In the genomic region with DNA sequence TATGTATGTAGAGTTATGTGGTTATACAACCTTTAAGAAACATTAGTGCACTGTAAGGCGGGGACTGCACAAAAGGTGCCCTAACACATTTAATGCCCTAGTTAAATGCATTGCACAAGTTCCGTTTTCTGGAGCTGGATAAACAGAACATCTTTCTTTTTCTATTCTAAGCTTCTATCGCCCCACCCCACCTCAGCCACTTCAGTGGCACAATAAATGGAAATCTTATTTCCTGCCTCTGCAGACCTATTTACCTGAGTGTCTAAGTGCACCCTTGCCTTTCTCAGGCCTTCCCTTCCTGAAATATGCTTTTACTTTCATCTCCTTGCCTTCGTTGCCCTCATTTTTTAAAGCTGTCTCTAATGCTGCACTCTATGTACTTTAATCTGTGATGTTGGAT, we compare ENCODE assay signal across 1 cellular context.
TF ChIP-seq lines count a peak whose summit lies in the region.

No MANE protein-coding gene starts in this region.

TF ChIP-seq in SK-N-SH, 30 proteins besides CTCF, POLR2A, EP300 and RAD21 (continued from another document):
- TF ChIP-seq, protein P1, sequence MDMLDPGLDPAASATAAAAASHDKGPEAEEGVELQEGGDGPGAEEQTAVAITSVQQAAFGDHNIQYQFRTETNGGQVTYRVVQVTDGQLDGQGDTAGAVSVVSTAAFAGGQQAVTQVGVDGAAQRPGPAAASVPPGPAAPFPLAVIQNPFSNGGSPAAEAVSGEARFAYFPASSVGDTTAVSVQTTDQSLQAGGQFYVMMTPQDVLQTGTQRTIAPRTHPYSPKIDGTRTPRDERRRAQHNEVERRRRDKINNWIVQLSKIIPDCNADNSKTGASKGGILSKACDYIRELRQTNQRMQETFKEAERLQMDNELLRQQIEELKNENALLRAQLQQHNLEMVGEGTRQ (IDR thresholded peaks at IDR 0.05; ENCODE audit: borderline replicate concordance, low read depth, low read length), result no peak
- TF ChIP-seq TEAD4 (IDR thresholded peaks at IDR 0.05; ENCODE audit: borderline replicate concordance, insufficient read depth) (no peak), FOXJ3 (CRISPR knock-in tag; IDR thresholded peaks at IDR 0.05) (no peak)
- TF ChIP-seq, protein P2, sequence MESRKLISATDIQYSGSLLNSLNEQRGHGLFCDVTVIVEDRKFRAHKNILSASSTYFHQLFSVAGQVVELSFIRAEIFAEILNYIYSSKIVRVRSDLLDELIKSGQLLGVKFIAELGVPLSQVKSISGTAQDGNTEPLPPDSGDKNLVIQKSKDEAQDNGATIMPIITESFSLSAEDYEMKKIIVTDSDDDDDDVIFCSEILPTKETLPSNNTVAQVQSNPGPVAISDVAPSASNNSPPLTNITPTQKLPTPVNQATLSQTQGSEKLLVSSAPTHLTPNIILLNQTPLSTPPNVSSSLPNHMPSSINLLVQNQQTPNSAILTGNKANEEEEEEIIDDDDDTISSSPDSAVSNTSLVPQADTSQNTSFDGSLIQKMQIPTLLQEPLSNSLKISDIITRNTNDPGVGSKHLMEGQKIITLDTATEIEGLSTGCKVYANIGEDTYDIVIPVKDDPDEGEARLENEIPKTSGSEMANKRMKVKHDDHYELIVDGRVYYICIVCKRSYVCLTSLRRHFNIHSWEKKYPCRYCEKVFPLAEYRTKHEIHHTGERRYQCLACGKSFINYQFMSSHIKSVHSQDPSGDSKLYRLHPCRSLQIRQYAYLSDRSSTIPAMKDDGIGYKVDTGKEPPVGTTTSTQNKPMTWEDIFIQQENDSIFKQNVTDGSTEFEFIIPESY (IDR thresholded peaks at IDR 0.05; ENCODE audit: borderline replicate concordance, low read depth), result no peak
- TF ChIP-seq, protein P3, sequence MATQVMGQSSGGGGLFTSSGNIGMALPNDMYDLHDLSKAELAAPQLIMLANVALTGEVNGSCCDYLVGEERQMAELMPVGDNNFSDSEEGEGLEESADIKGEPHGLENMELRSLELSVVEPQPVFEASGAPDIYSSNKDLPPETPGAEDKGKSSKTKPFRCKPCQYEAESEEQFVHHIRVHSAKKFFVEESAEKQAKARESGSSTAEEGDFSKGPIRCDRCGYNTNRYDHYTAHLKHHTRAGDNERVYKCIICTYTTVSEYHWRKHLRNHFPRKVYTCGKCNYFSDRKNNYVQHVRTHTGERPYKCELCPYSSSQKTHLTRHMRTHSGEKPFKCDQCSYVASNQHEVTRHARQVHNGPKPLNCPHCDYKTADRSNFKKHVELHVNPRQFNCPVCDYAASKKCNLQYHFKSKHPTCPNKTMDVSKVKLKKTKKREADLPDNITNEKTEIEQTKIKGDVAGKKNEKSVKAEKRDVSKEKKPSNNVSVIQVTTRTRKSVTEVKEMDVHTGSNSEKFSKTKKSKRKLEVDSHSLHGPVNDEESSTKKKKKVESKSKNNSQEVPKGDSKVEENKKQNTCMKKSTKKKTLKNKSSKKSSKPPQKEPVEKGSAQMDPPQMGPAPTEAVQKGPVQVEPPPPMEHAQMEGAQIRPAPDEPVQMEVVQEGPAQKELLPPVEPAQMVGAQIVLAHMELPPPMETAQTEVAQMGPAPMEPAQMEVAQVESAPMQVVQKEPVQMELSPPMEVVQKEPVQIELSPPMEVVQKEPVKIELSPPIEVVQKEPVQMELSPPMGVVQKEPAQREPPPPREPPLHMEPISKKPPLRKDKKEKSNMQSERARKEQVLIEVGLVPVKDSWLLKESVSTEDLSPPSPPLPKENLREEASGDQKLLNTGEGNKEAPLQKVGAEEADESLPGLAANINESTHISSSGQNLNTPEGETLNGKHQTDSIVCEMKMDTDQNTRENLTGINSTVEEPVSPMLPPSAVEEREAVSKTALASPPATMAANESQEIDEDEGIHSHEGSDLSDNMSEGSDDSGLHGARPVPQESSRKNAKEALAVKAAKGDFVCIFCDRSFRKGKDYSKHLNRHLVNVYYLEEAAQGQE (IDR thresholded peaks at IDR 0.05; ENCODE audit: low read depth, low read length), result no peak
